Comparison of ENCODE assay signal across 1 cellular context in the genomic region with DNA sequence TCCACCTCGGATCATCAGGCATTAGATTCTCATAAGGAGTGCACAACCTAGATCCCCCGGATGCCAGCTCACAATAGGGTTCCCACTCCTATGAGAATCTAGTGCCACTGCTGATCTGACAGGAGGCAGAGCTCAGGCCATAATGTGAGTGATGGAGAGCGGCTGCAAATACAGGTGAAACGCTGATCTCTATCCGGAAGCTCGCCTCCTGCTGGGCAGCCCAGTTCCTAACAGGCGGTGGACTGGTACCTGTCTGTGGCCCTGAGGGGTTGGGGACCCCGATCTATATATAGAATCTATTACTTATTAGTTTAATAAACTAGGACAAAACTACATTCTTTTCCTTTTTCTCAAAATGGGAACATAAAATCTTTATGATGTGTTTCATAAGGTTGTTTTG.
TF ChIP-seq lines count a peak whose summit lies in the region.

No MANE protein-coding gene starts in this region.

TF ChIP-seq in K562, 482 proteins besides CTCF, POLR2A, EP300 and RAD21 (continued from another document):
- TF ChIP-seq ELK1 (CRISPR knock-in tag; IDR thresholded peaks at IDR 0.05) = no peak
